1 cellular context compared by ENCODE assay signal in the genomic region with DNA sequence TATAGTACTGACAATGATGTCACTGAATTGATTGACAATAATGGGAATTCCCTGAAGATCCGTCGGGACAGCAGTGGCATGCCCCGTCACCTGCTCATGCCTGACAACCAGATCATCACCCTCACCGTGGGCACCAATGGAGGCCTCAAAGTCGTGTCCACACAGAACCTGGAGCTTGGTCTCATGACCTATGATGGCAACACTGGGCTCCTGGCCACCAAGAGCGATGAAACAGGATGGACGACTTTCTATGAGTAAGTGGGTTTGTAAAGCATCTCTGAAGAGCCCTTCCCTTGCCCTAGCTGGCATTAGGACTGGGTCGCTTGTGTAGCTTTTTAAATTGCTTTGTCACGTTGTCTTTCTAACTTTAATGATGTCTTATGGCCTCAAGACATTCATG.
TF ChIP-seq lines count a peak whose summit lies in the region.

No MANE protein-coding gene starts in this region.

TF ChIP-seq in GM23338, 12 proteins besides CTCF, POLR2A, EP300 and RAD21 (continued from another document):
- no peak for TF ChIP-seq ZNF462 (CRISPR knock-in tag; IDR thresholded peaks at IDR 0.05)
- no peak for TF ChIP-seq ZNF114 (CRISPR knock-in tag; IDR thresholded peaks at IDR 0.05)
- TF ChIP-seq JUNB (IDR thresholded peaks at IDR 0.05; ENCODE audit: unreplicated experiment) = no peak
- TF ChIP-seq NANOG (IDR thresholded peaks at IDR 0.05; ENCODE audit: borderline replicate concordance) = no peak
- no peak for TF ChIP-seq EZH2phosphoT487 (IDR thresholded peaks at IDR 0.05; ENCODE audit: unreplicated experiment)
- no peak for TF ChIP-seq POLR2AphosphoS5 (IDR thresholded peaks at IDR 0.05; ENCODE audit: low read depth)
- TF ChIP-seq STAT1 (IDR thresholded peaks at IDR 0.05; ENCODE audit: unreplicated experiment) = no peak
- TF ChIP-seq CREB1 (CRISPR knock-in tag; IDR thresholded peaks at IDR 0.05; ENCODE audit: low read depth) = no peak
- TF ChIP-seq ZNF331 (CRISPR knock-in tag; IDR thresholded peaks at IDR 0.05; ENCODE audit: low read depth) = no peak
- no peak for TF ChIP-seq ETS1 (IDR thresholded peaks at IDR 0.05)
TF ChIP-seq in GM23338: peak in this region for 0.
